In genomic region chr1:143755961-143756360, GRCh38 we compare ENCODE assay signal across 8 cellular contexts.
A peak's percentile ranks its signal among the peaks of the same experiment; 100 is the strongest.
DNase-seq lines count a peak whose midpoint lies in the region; ATAC-seq and TF ChIP-seq lines count a peak whose summit lies in the region.
"Not testable (repeated sequence)": the region's sequence is repeated elsewhere in the genome, so short reads cannot be mapped to it uniquely, and the experiment has no call there.

No MANE protein-coding gene starts in this region.

- not testable (repeated sequence) for TF ChIP-seq EP300 in upper lobe of left lung (IDR thresholded peaks at IDR 0.05)

- in situ Hi-C loops in mammary epithelial cell (cut with MboI; ENCODE audit: low sequenced_read_pairs in 2 of 2) = not testable (repeated sequence)

- not testable (repeated sequence) for H3K4me2 ChIP-seq in PC-3 (ENCODE audit: low read length); mammary epithelial cell (ENCODE audit: insufficient read depth, low read depth, low read length)

- H3K27me3 ChIP-seq in Caco-2 (replicated peaks; ENCODE audit: control insufficient read depth, insufficient read depth, low read length); PC-3 (ENCODE audit: low read length); mammary epithelial cell (ENCODE audit: insufficient read depth, low read length); foreskin keratinocyte; lower lobe of right lung (ENCODE audit: low read depth); upper lobe of left lung: not testable (repeated sequence)

- H3K79me2 ChIP-seq in PC-3 (ENCODE audit: low read length); mammary epithelial cell (ENCODE audit: insufficient read depth, low read length): not testable (repeated sequence)

- not testable (repeated sequence) for H3K4me1 ChIP-seq in Caco-2; PC-3 (ENCODE audit: insufficient read depth, low read length); mammary epithelial cell (ENCODE audit: insufficient read depth, low read length); foreskin keratinocyte; lower lobe of right lung; upper lobe of left lung

- H4K20me1 ChIP-seq in PC-3 (ENCODE audit: low read length); mammary epithelial cell (ENCODE audit: insufficient read depth, low read length): not testable (repeated sequence)

- H3K9me2 ChIP-seq in PC-3 (replicated peaks; ENCODE audit: low read length) = not testable (repeated sequence)

- not testable (repeated sequence) for H3K36me3 Mint-ChIP-seq in Caco-2 (ENCODE audit: insufficient read depth, unreplicated experiment); progenitor cell of endocrine pancreas (ENCODE audit: insufficient read depth)

- H2AFZ ChIP-seq in PC-3 (ENCODE audit: low read length); mammary epithelial cell (ENCODE audit: low read depth, low read length): not testable (repeated sequence)

- DNase-seq in Caco-2 (peak; percentile 64 to 73), PC-3 (peak; percentile 9), mammary epithelial cell (peak; percentile 3), left colon (peak; percentile 44 to 83), upper lobe of left lung (peak in 1 of 2 donors; percentile 25)
- not testable (repeated sequence) for DNase-seq in foreskin keratinocyte; lower lobe of right lung; progenitor cell of endocrine pancreas (ENCODE audit: low spot score, unreplicated experiment)

- not testable (repeated sequence) for H3K27ac ChIP-seq in PC-3 (ENCODE audit: low read length); mammary epithelial cell (ENCODE audit: insufficient read depth, low read depth, low read length); foreskin keratinocyte; lower lobe of right lung; upper lobe of left lung

- intact Hi-C loops in Caco-2 (cut with micrococcal nuclease; ENCODE audit: unreplicated experiment); PC-3 (cut with micrococcal nuclease); mammary epithelial cell (cut with micrococcal nuclease); left colon (cut with DNase I, micrococcal nuclease); lower lobe of right lung (cut with DNase I): not testable (repeated sequence)

- CTCF ChIA-PET in Caco-2 (lab: Charles Lee); PC-3 (lab: Charles Lee); mammary epithelial cell (lab: Charles Lee; ENCODE audit: low non-redundant PET): not testable (repeated sequence)

- BruUV-seq in Caco-2 (replicated peaks; lab: Mats Ljungman, UMichigan); PC-3 (replicated peaks; lab: Mats Ljungman, UMichigan); mammary epithelial cell (replicated peaks; lab: Mats Ljungman, UMichigan): not testable (repeated sequence)

- dilution Hi-C loops in mammary epithelial cell (cut with HindIII; ENCODE audit: low sequenced_read_pairs) = not testable (repeated sequence)

- not testable (repeated sequence) for H3K4me3 ChIP-seq in Caco-2 (ENCODE audit: low read depth, low read length); PC-3 (ENCODE audit: low read length); mammary epithelial cell (replicated peaks in 1 of 3; ENCODE audit: insufficient read depth in 1 of 3, low read depth in 2 of 3, low read length in 3 of 3); lower lobe of right lung; upper lobe of left lung

- H3K9me3 ChIP-seq in Caco-2; PC-3 (ENCODE audit: low read length); mammary epithelial cell (replicated peaks; ENCODE audit: insufficient read depth, low read length); lower lobe of right lung; upper lobe of left lung: not testable (repeated sequence)

- 0% methylated on average over 1 of the region's 3 CpGs for WGBS in mammary epithelial cell (ENCODE audit: low coverage, missing lambda C conversion rate)
- 20 to 42% methylated on average over 1 to 3 of the region's 3 CpGs for WGBS in upper lobe of left lung, 2 donors

- not testable (repeated sequence) for H3K9ac ChIP-seq in PC-3 (ENCODE audit: low read length); mammary epithelial cell (ENCODE audit: insufficient read depth, low read length)

- H3K36me3 ChIP-seq in Caco-2 (ENCODE audit: control insufficient read depth, insufficient read depth, low read length); PC-3 (ENCODE audit: low read depth, low read length); mammary epithelial cell (ENCODE audit: insufficient read depth, low read length); lower lobe of right lung; upper lobe of left lung: not testable (repeated sequence)

- not testable (repeated sequence) for H3K9me3 Mint-ChIP-seq in Caco-2 (ENCODE audit: unreplicated experiment); progenitor cell of endocrine pancreas (ENCODE audit: low read depth)

- ATAC-seq in PC-3 (peak; percentile 82), foreskin keratinocyte (peak; percentile 72), left colon (peak; percentile 99), lower lobe of right lung (peak; percentile 65 to 83), upper lobe of left lung (ENCODE audit: low FRiP score in 2 of 2) (peak; percentile 55 to 63)

- not testable (repeated sequence) for H3K27me3 Mint-ChIP-seq in Caco-2 (ENCODE audit: insufficient read depth, unreplicated experiment); progenitor cell of endocrine pancreas

- not testable (repeated sequence) for H3K27ac Mint-ChIP-seq in Caco-2 (ENCODE audit: unreplicated experiment)
- peak overlapping the region; percentile 49 for H3K27ac Mint-ChIP-seq in progenitor cell of endocrine pancreas

- H3F3A ChIP-seq in PC-3 (ENCODE audit: low read length, unreplicated experiment) = not testable (repeated sequence)

- H3K4me1 Mint-ChIP-seq in Caco-2 (ENCODE audit: low read depth, unreplicated experiment); progenitor cell of endocrine pancreas (ENCODE audit: low read depth): not testable (repeated sequence)

- TF ChIP-seq POLR2A in upper lobe of left lung (IDR thresholded peaks at IDR 0.05) = not testable (repeated sequence)

- POLR2A ChIA-PET in Caco-2 (lab: Charles Lee); PC-3 (lab: Charles Lee; ENCODE audit: unreplicated experiment): not testable (repeated sequence)

- not testable (repeated sequence) for H3K4me3 Mint-ChIP-seq in Caco-2 (ENCODE audit: unreplicated experiment); progenitor cell of endocrine pancreas (ENCODE audit: low read depth)

- not testable (repeated sequence) for TF ChIP-seq CTCF in Caco-2 (IDR thresholded peaks at IDR 0.05; ENCODE audit: insufficient read depth in 1 of 2, low read depth in 1 of 2, low read length in 1 of 2, severe bottlenecking in 1 of 2, unreplicated experiment in 1 of 2); PC-3 (conservative IDR thresholded peaks at IDR 0.05; ENCODE audit: low read depth, low read length); mammary epithelial cell (conservative IDR thresholded peaks at IDR 0.05 in 1 of 2, IDR thresholded peaks at IDR 0.05 in 1 of 2; ENCODE audit: extremely low read depth in 1 of 2, insufficient read depth in 1 of 2, low read depth in 1 of 2, low read length in 2 of 2); foreskin keratinocyte (conservative IDR thresholded peaks at IDR 0.05); lower lobe of right lung (IDR thresholded peaks at IDR 0.05); progenitor cell of endocrine pancreas (IDR thresholded peaks at IDR 0.05; ENCODE audit: unreplicated experiment); upper lobe of left lung (IDR thresholded peaks at IDR 0.05)
